In genomic region chr4:75514949-75515612, GRCh38 we compare ENCODE assay signal across 8 cellular contexts. TPM values are rescaled to one million over a fixed set of nuclear protein-coding genes. Genes with fewer than 3 reads are reported as not detected.
DNase-seq lines count a peak whose midpoint lies in the region; ATAC-seq, FAIRE-seq and TF ChIP-seq lines count a peak whose summit lies in the region.

No MANE protein-coding gene starts in this region.

- H3K79me2 ChIP-seq in ACC112 (ENCODE audit: control insufficient read depth, insufficient read depth, low read length, unreplicated experiment): peaks cover 47% of the 10 kb centered on the region

- TF ChIP-seq CTCF in adrenal gland (IDR thresholded peaks at IDR 0.05) (peak in 1 of 6 experiments; percentile 15), kidney (IDR thresholded peaks at IDR 0.05; ENCODE audit: borderline replicate concordance, extremely low read depth, insufficient read depth) (no peak), thoracic aorta (IDR thresholded peaks at IDR 0.05) (no peak)

- TF ChIP-seq POLR2A in adrenal gland (IDR thresholded peaks at IDR 0.05): no peak

- H3K36me3 ChIP-seq in ACC112 (ENCODE audit: insufficient read depth, low read length) (peaks cover 17% of the 10 kb centered on the region), adrenal gland (replicated peaks in 1 of 2) (peaks cover 0 to 23% of the 10 kb centered on the region in 2 donors), kidney (ENCODE audit: control insufficient read depth in 1 of 2, insufficient read depth in 2 of 2, low read length in 2 of 2) (peaks cover 0 to 7% of the 10 kb centered on the region in 2 donors), thoracic aorta (no peaks in the 10 kb centered on the region)

- DNase-seq in GM18507 (ENCODE audit: extremely low spot score, insufficient read length, low read depth): peak; percentile 2
- DNase-seq in Jurkat, Clone E6-1 (ENCODE audit: low read depth, low spot score): no peak
- peak in 2 of 7 donors; percentile 2 to 18 for DNase-seq in adrenal gland
- DNase-seq in kidney: no peak
- no peak for DNase-seq in thoracic aorta (ENCODE audit: low spot score)

- H3K9me3 ChIP-seq in adrenal gland (replicated peaks in 1 of 3) (no peaks in the 10 kb centered on the region), kidney (ENCODE audit: control insufficient read depth in 1 of 2, low read length in 2 of 2) (no peaks in the 10 kb centered on the region), thoracic aorta (no peaks in the 10 kb centered on the region)

- ATAC-seq in thoracic aorta (ENCODE audit: insufficient number of reproducible peaks, low FRiP score, low read depth) (no peak), HG03095 (IDR thresholded peaks at IDR 0.05; ENCODE audit: unreplicated experiment) (no peak), HG02623 (IDR thresholded peaks at IDR 0.05; ENCODE audit: unreplicated experiment) (no peak)

- peak; percentile 76 for FAIRE-seq in GM18507 (lab: Jason Lieb, UNC)
- no peak for FAIRE-seq in kidney (lab: Jason Lieb, UNC)

- H3K9ac ChIP-seq in kidney (ENCODE audit: low read length in 2 of 2): peak overlapping the region; percentile 50 to 88

- intact Hi-C loops in adrenal gland (cut with DNase I) (no loop called here), kidney (cut with DNase I) (no loop called here)

- H3K27ac ChIP-seq in ACC112 (ENCODE audit: low read depth, low read length) (peak overlapping the region; percentile 82), adrenal gland (peak overlapping the region; percentile 84 to 99 (median 94)), kidney (ENCODE audit: low read depth in 2 of 2, low read length in 2 of 2) (peak overlapping the region; percentile 88 to 95), thoracic aorta (peak overlapping the region; percentile 86 to 98)

- WGBS in adrenal gland, 4 donors: 37 to 47% (median 46%) methylated on average over 9 of the region's 9 CpGs

- H3K4me1 ChIP-seq in ACC112 (ENCODE audit: control insufficient read depth, insufficient read depth, low read length, unreplicated experiment) (peaks cover 30% of the 10 kb centered on the region), adrenal gland (replicated peaks in 1 of 2) (peaks cover 27 to 47% of the 10 kb centered on the region in 2 donors), kidney (ENCODE audit: control insufficient read depth in 1 of 2, insufficient read depth in 1 of 2, low read depth in 1 of 2, low read length in 2 of 2) (peaks cover 11 to 22% of the 10 kb centered on the region in 2 donors), thoracic aorta (ENCODE audit: control insufficient read depth in 1 of 2, low read depth in 2 of 2) (peaks cover 28 to 46% of the 10 kb centered on the region in 2 donors)

- peak overlapping the region; percentile 88 for H2AFZ ChIP-seq in ACC112 (ENCODE audit: low read length, unreplicated experiment)

- H3K27me3 ChIP-seq in ACC112 (ENCODE audit: insufficient read depth, low read length): no peaks in the 10 kb centered on the region
- no peaks in the 10 kb centered on the region for H3K27me3 ChIP-seq in adrenal gland
- no peaks in the 10 kb centered on the region for H3K27me3 ChIP-seq in thoracic aorta (replicated peaks; ENCODE audit: insufficient read depth)

- peak overlapping the region; percentile 94 for H3K4me3 ChIP-seq in ACC112 (ENCODE audit: low read depth, low read length)
- peak overlapping the region; percentile 89 for H3K4me3 ChIP-seq in Jurkat, Clone E6-1 (ENCODE audit: low read length)
- peak overlapping the region; percentile 44 to 85 (median 72) for H3K4me3 ChIP-seq in adrenal gland
- peak overlapping the region; percentile 84 to 97 for H3K4me3 ChIP-seq in kidney (ENCODE audit: low read length in 2 of 2)
- H3K4me3 ChIP-seq in thoracic aorta: peak overlapping the region; percentile 73

RNA-seq across cellular contexts. Expression of gene THAP6, which starts 0.8 kb away (rescaled TPM):
- 25.7 TPM for polyA plus RNA-seq in Jurkat, Clone E6-1 (2012; ENCODE audit: insufficient read depth, insufficient read length)
- 10 to 100 TPM in 6 of 8 donors, 1 to 10 TPM in 2; 5.9 to 54.4 (median 18.7) TPM for total RNA-seq in adrenal gland
- 10 to 100 TPM in 1 of 3 donors, 1 to 10 TPM in 2; 4.2 to 21.9 (median 6.1) TPM for polyA plus RNA-seq in adrenal gland
- total RNA-seq in kidney: 22.1 TPM
- polyA plus RNA-seq in kidney (ENCODE audit: insufficient read depth, low read depth, low replicate concordance): 6.4 TPM
- total RNA-seq in thoracic aorta: 10 to 100 TPM; 13.4 to 37.0 TPM

RNA-seq across cellular contexts. Expression of gene RCHY1, which starts 0.9 kb away (rescaled TPM):
- 28.2 TPM for polyA plus RNA-seq in Jurkat, Clone E6-1 (2012; ENCODE audit: insufficient read depth, insufficient read length)
- total RNA-seq in adrenal gland (10 to 100 TPM; 25.1 to 54.2 (median 33.1) TPM), kidney (40.2 TPM), thoracic aorta (10 to 100 TPM; 17.6 to 25.0 TPM)
- polyA plus RNA-seq in adrenal gland (10 to 100 TPM in 2 of 3 donors, 1 to 10 TPM in 1; 7.4 to 52.7 (median 15.3) TPM), kidney (ENCODE audit: insufficient read depth, low read depth, low replicate concordance) (27.8 TPM)

RNA-seq across cellular contexts. Expression of gene ODAPH, which starts 40.8 kb away (rescaled TPM):
- polyA plus RNA-seq in Jurkat, Clone E6-1 (2012; ENCODE audit: insufficient read depth, insufficient read length): not detected
- total RNA-seq in adrenal gland (not detected), kidney (not detected), thoracic aorta (not detected)
- polyA plus RNA-seq in adrenal gland (under 1 TPM in 2 of 3 donors, not detected in 1; 0.13 to 0.24 TPM), kidney (ENCODE audit: insufficient read depth, low read depth, low replicate concordance) (not detected)
